In genomic region chr3:139564290-139564861, GRCh38 we compare ENCODE assay signal across 11 cellular contexts. TPM values are rescaled to one million over a fixed set of nuclear protein-coding genes. Genes with fewer than 3 reads are reported as not detected.
DNase-seq lines count a peak whose midpoint lies in the region; ATAC-seq, FAIRE-seq and TF ChIP-seq lines count a peak whose summit lies in the region.
"Had no signal": no experiment of that assay in that cellular context is flagged by ENCODE, and none has a peak within 500 bp of the region (broad histone marks: within the 10 kb centered on the region; RNA-seq: fewer than 3 reads in every experiment).

No MANE protein-coding gene starts in this region.

- no peak for TF ChIP-seq EP300 in esophagus muscularis mucosa (IDR thresholded peaks at IDR 0.05)

- DNase-seq in Right ventricle myocardium inferior (ENCODE audit: missing footprints) (no peak), cardiac septum (ENCODE audit: low spot score) (no peak), NOMO-1 treated with dmso at 0.1 percent for 144 hours (lab: John Stamatoyannopoulos, UW; ENCODE audit: unreplicated experiment) (peak; percentile 32), esophagus muscularis mucosa (ENCODE audit: extremely low spot score) (peak; percentile 55), urothelium cell line (ENCODE audit: low spot score) (peak; percentile 11), HT-29 (ENCODE audit: low spot score) (no peak)
- no peak for DNase-seq in activated CD4-positive, alpha-beta T cell treated with anti-CD3 and anti-CD28 coated beads, Interleukin-2, amount 10 ng/mL, durations not matched to agents 7 days and 5 days
- DNase-seq: CD4-positive, alpha-beta T cell; thyroid gland had no signal

- no peak overlapping the region for H3K27ac Mint-ChIP-seq in activated CD4-positive, alpha-beta T cell treated with anti-CD3 and anti-CD28 coated beads, Interleukin-2, amount 10 ng/mL, durations not matched to agents 7 days and 5 days
- H3K27ac Mint-ChIP-seq: CD4-positive, alpha-beta T cell had no signal

- 96% methylated on average over 5 of the region's 5 CpGs for WGBS in esophagus muscularis mucosa

- no peak overlapping the region for H3K4me3 ChIP-seq in esophagus muscularis mucosa
- H3K4me3 ChIP-seq: thyroid gland had no signal

- no peaks in the 10 kb centered on the region for H3K9me3 Mint-ChIP-seq in activated CD4-positive, alpha-beta T cell treated with anti-CD3 and anti-CD28 coated beads, Interleukin-2, amount 10 ng/mL, durations not matched to agents 7 days and 5 days

- H3K27me3 ChIP-seq in esophagus muscularis mucosa, result no peaks in the 10 kb centered on the region
- H3K27me3 ChIP-seq: thyroid gland had no signal

- FAIRE-seq in urothelium cell line (lab: Jason Lieb, UNC), result no peak

- TF ChIP-seq POLR2A in esophagus muscularis mucosa (IDR thresholded peaks at IDR 0.05; ENCODE audit: low read depth), result no peak

- ATAC-seq in Right ventricle myocardium inferior, result peak; percentile 50
- no peak for ATAC-seq in HG02571 (IDR thresholded peaks at IDR 0.05; ENCODE audit: unreplicated experiment)
- ATAC-seq: activated CD4-positive, CD25-positive, alpha-beta regulatory T cell treated with anti-CD3 and anti-CD28 coated beads, Interleukin-2, amount 50 U/mL, for 24 hours had no signal

- H3K27me3 Mint-ChIP-seq in activated CD4-positive, alpha-beta T cell treated with anti-CD3 and anti-CD28 coated beads, Interleukin-2, amount 10 ng/mL, durations not matched to agents 7 days and 5 days, result no peaks in the 10 kb centered on the region
- H3K27me3 Mint-ChIP-seq: CD4-positive, alpha-beta T cell had no signal

- intact Hi-C loops in Right ventricle myocardium inferior (cut with DNase I) (no loop called here), cardiac septum (cut with DNase I) (no loop called here), esophagus muscularis mucosa (cut with DNase I) (loop anchor here (5.0 kb wide), 1 partner anchor 137 kb away; no protein-coding TSS in a partner anchor)

- CTCF ChIA-PET in activated CD4-positive, alpha-beta T cell treated with anti-CD3 and anti-CD28 coated beads, Interleukin-2, amount 10 ng/mL, durations not matched to agents 7 days and 5 days (lab: Charles Lee), result no interaction called here

- no peaks in the 10 kb centered on the region for H3K4me1 ChIP-seq in esophagus muscularis mucosa
- H3K4me1 ChIP-seq: thyroid gland had no signal

- H3K4me1 Mint-ChIP-seq in activated CD4-positive, alpha-beta T cell treated with anti-CD3 and anti-CD28 coated beads, Interleukin-2, amount 10 ng/mL, durations not matched to agents 7 days and 5 days, result no peaks in the 10 kb centered on the region

- no peak overlapping the region for H3K4me3 Mint-ChIP-seq in activated CD4-positive, alpha-beta T cell treated with anti-CD3 and anti-CD28 coated beads, Interleukin-2, amount 10 ng/mL, durations not matched to agents 7 days and 5 days
- H3K4me3 Mint-ChIP-seq: CD4-positive, alpha-beta T cell had no signal

- peaks cover 0 to 14% (median 6%) of the 10 kb centered on the region in 4 donors for H3K36me3 ChIP-seq in esophagus muscularis mucosa
- H3K36me3 ChIP-seq: thyroid gland had no signal

- POLR2A ChIA-PET in activated CD4-positive, alpha-beta T cell treated with anti-CD3 and anti-CD28 coated beads, Interleukin-2, amount 10 ng/mL, durations not matched to agents 7 days and 5 days (lab: Charles Lee), result interaction anchor here (0.6 kb wide), 1 partner anchor 606 kb away, joined by 3 read pairs; no protein-coding TSS in a partner anchor

- no peaks in the 10 kb centered on the region for H3K9me3 ChIP-seq in esophagus muscularis mucosa
- H3K9me3 ChIP-seq: thyroid gland had no signal

- H3K27ac ChIP-seq in esophagus muscularis mucosa (replicated peaks in 1 of 4), result no peak overlapping the region
- H3K27ac ChIP-seq: thyroid gland had no signal

- H3K36me3 Mint-ChIP-seq in activated CD4-positive, alpha-beta T cell treated with anti-CD3 and anti-CD28 coated beads, Interleukin-2, amount 10 ng/mL, durations not matched to agents 7 days and 5 days (ENCODE audit: low read depth), result no peaks in the 10 kb centered on the region

- TF ChIP-seq CTCF in esophagus muscularis mucosa (IDR thresholded peaks at IDR 0.05), result peak in 1 of 3 experiments; percentile 12

RNA-seq across cellular contexts. Expression of gene RBP1, which starts 24.8 kb away (rescaled TPM):
- total RNA-seq in Right ventricle myocardium inferior, result 26.3 TPM
- 9.3 TPM for total RNA-seq in cardiac septum
- 10 to 100 TPM; 12.8 to 16.1 (median 15.7) TPM for total RNA-seq in esophagus muscularis mucosa
- not detected in 2 replicates for total RNA-seq in HT-29 (2014; rRNA removed; shearing (Covaris generic))
- total RNA-seq in activated CD4-positive, alpha-beta T cell treated with anti-CD3 and anti-CD28 coated beads, Interleukin-2, amount 10 ng/mL, durations not matched to agents 7 days and 5 days, result not detected
- total RNA-seq: CD4-positive, alpha-beta T cell had no signal

Comparison
In these comparisons a context has a peak if more than half of its experiments do, and no peak if none do; other contexts are left out.
1. DNase-seq: peak in NOMO-1 treated with dmso at 0.1 percent for 144 hours (single experiment), esophagus muscularis mucosa (single experiment) and urothelium cell line (single experiment); none in Right ventricle myocardium inferior (single experiment), cardiac septum (single experiment), HT-29 (single experiment) and activated CD4-positive, alpha-beta T cell treated with anti-CD3 and anti-CD28 coated beads, Interleukin-2, amount 10 ng/mL, durations not matched to agents 7 days and 5 days (single experiment).
2. RNA of gene RBP1, which starts 24.8 kb away (total RNA-seq): 26.3 TPM in Right ventricle myocardium inferior (single experiment), 12.8 to 16.1 TPM in esophagus muscularis mucosa and 9.3 TPM in cardiac septum (single experiment); not detected in HT-29 and not detected in activated CD4-positive, alpha-beta T cell treated with anti-CD3 and anti-CD28 coated beads, Interleukin-2, amount 10 ng/mL, durations not matched to agents 7 days and 5 days; every median in the first group is over 10 times any median in the second.